In the genomic region with DNA sequence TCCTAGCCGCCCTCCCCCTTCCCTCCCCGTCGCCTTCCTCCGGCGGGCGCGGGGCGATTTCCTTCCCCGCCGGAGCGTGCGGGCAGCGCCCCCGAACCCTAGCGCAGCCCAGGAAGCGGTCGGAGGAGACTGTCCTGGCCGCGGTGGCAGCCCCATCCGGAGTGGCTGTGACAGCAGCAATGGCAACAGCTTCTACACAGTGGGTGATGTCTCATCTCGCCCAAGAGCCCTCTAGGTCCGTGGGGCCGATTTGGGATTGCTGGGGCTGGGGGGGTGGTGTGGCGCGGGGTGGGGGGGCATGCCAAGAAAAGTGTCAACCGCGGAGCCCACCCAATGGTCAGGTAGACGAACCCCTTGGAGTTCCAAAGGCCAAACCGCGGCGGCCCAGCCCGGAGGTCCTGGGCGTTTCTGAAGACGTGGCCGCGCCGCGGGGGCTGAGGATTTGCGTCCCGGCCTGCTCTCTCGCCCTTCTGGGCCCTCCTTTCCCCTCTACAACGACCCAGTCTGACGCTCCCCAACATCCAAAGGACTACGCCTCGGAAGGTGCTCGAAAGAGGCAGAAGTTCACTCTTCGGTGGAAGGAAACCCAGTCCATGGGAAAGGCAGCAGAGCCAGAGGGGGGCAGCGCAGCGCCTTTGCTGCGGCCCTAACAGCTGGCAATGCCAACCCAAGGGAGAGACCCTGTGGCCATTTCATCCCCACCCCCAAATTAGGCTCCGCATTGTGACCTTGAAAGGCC, we compare ENCODE assay signal across 9 cellular contexts. TPM values are rescaled to one million over a fixed set of nuclear protein-coding genes. Genes with fewer than 3 reads are reported as not detected.
DNase-seq lines count a peak whose midpoint lies in the region; ATAC-seq and TF ChIP-seq lines count a peak whose summit lies in the region.
"Had no signal": no experiment of that assay in that cellular context is flagged by ENCODE, and none has a peak within 500 bp of the region (broad histone marks: within the 10 kb centered on the region; RNA-seq: fewer than 3 reads in every experiment).

No MANE protein-coding gene starts in this region.

- TF ChIP-seq CTCF in left ventricle myocardium inferior (IDR thresholded peaks at IDR 0.05; ENCODE audit: borderline replicate concordance), result no peak
- TF ChIP-seq CTCF in gastrocnemius medialis (IDR thresholded peaks at IDR 0.05 in 4 of 5, conservative IDR thresholded peaks at IDR 0.05 in 1 of 5), result no peak

- no peak for TF ChIP-seq POLR2A in gastrocnemius medialis (IDR thresholded peaks at IDR 0.05)

- H3K9me3 ChIP-seq in SK-N-MC (ENCODE audit: low read depth, low read length) (no peaks in the 10 kb centered on the region), left ventricle myocardium inferior (replicated peaks) (no peaks in the 10 kb centered on the region), gastrocnemius medialis (no peaks in the 10 kb centered on the region)

- intact Hi-C loops in left ventricle myocardium inferior (cut with micrococcal nuclease), result no loop called here
- intact Hi-C loops in gastrocnemius medialis (cut with DNase I; ENCODE audit: low total_unique reads), result loop anchor here (5.0 kb wide), 1 partner anchor 504 kb away; no protein-coding TSS in a partner anchor

- H3K4me1 ChIP-seq in left ventricle myocardium inferior, result peaks cover 29% of the 10 kb centered on the region
- H3K4me1 ChIP-seq in gastrocnemius medialis, result peaks cover 0 to 15% of the 10 kb centered on the region in 2 donors

- in situ Hi-C loops in gastrocnemius medialis (cut with MboI; ENCODE audit: low sequenced_read_pairs in 4 of 4), result no loop called here

- ATAC-seq in GM19023 (IDR thresholded peaks at IDR 0.05; ENCODE audit: unreplicated experiment) (peak; percentile 4), gastrocnemius medialis (peak in 1 of 2 donors; percentile 3), GM19324 (IDR thresholded peaks at IDR 0.05; ENCODE audit: low FRiP score, unreplicated experiment) (no peak), GM21717 (IDR thresholded peaks at IDR 0.05; ENCODE audit: unreplicated experiment) (no peak)

- peaks cover 98% of the 10 kb centered on the region for H3K27me3 ChIP-seq in left ventricle myocardium inferior (ENCODE audit: low read depth)
- peaks cover 66 to 82% (median 76%) of the 10 kb centered on the region in 3 donors for H3K27me3 ChIP-seq in gastrocnemius medialis

- DNase-seq in SK-N-MC (ENCODE audit: low read depth, low spot score) (no peak), left ventricle myocardium inferior (no peak), gastrocnemius medialis (no peak), hippocampal formation (lab: John Stamatoyannopoulos, UW) (no peak), NOMO-1 treated with DMSO at 0.1 percent for 48 hours (lab: John Stamatoyannopoulos, UW; ENCODE audit: unreplicated experiment) (no peak)

- peak overlapping the region; percentile 93 for H3K4me3 ChIP-seq in SK-N-MC
- H3K4me3 ChIP-seq in left ventricle myocardium inferior, result peak overlapping the region; percentile 72
- H3K4me3 ChIP-seq in gastrocnemius medialis, result peak overlapping the region; percentile 48 to 52 (median 50)

- H3K27ac ChIP-seq in SK-N-MC (peak overlapping the region; percentile 99), left ventricle myocardium inferior (replicated peaks) (peak overlapping the region; percentile 65), gastrocnemius medialis (no peak overlapping the region)

- no peak overlapping the region for H3K9ac ChIP-seq in SK-N-MC (ENCODE audit: insufficient read length)

- H3K36me3 ChIP-seq in SK-N-MC (ENCODE audit: insufficient read depth, low read length) (peaks cover 38% of the 10 kb centered on the region), left ventricle myocardium inferior (no peaks in the 10 kb centered on the region), gastrocnemius medialis (no peaks in the 10 kb centered on the region)

RNA-seq across cellular contexts. Expression of a gene that starts 0.6 kb away (rescaled TPM):
- total RNA-seq in left ventricle myocardium inferior (1.3 TPM), gastrocnemius medialis (1 to 10 TPM in 1 of 4 donors, not detected in 3; 1.9 TPM)

RNA-seq across cellular contexts. Expression of a gene that starts 27.2 kb away (rescaled TPM):
- total RNA-seq in left ventricle myocardium inferior (not detected), gastrocnemius medialis (not detected)
- total RNA-seq: frontal cortex had no signal

Comparison
In these comparisons a context has a peak if more than half of its experiments do, and no peak if none do; other contexts are left out.
1. H3K27ac ChIP-seq: peak in SK-N-MC (single experiment) and left ventricle myocardium inferior (single experiment); none in gastrocnemius medialis (0 of 4).
2. Peak in every context shown above with its lines, with median percentiles within 50 percentile points of each other: H3K4me3 ChIP-seq.